ENCODE assay signal across 8 cellular contexts in genomic region chr1:45569962-45570581, GRCh38. TPM values are rescaled to one million over a fixed set of nuclear protein-coding genes. Genes with fewer than 3 reads are reported as not detected.
DNase-seq lines count a peak whose midpoint lies in the region; ATAC-seq and TF ChIP-seq lines count a peak whose summit lies in the region.

No MANE protein-coding gene starts in this region.

- ATAC-seq in HG03097 (IDR thresholded peaks at IDR 0.05; ENCODE audit: low FRiP score, unreplicated experiment) = peak; percentile 56
- no peak for ATAC-seq in GM18873 (IDR thresholded peaks at IDR 0.05; ENCODE audit: low FRiP score, unreplicated experiment)

- intact Hi-C loops in lower leg skin (cut with DNase I; ENCODE audit: low total_unique reads) = loop anchor here (5.0 to 10.0 kb wide), 4 partner anchors 55 to 1075 kb away; partner anchors contain the start of genes HECTD3 and UROD

- TF ChIP-seq POLR2A in lower leg skin (IDR thresholded peaks at IDR 0.05) = no peak

- 11 to 16% methylated on average over 8 of the region's 8 CpGs for WGBS in lower leg skin, 2 donors

- DNase-seq in EL = peak; percentile 73
- peak; percentile 48 for DNase-seq in NCI-H345 treated with DMSO at 0.1 percent for 48 hours (lab: John Stamatoyannopoulos, UW; ENCODE audit: unreplicated experiment)
- DNase-seq in activated CD4-positive, alpha-beta T cell treated with anti-CD3 and anti-CD28 coated beads for 48 hours = peak; percentile 80
- DNase-seq in coronary artery (ENCODE audit: low spot score) = peak; percentile 77
- DNase-seq in lower leg skin (ENCODE audit: low spot score in 2 of 2) = peak; percentile 69 to 93
- DNase-seq in stimulated activated CD4-positive, alpha-beta T cell treated with anti-CD3 and anti-CD28 coated beads, TNF-alpha, amount 100 ng/mL, for 48 hours (ENCODE audit: low read depth in 3 of 3) = peak; percentile 42 to 55 (median 47)

- no peak overlapping the region for H3K4me3 ChIP-seq in coronary artery
- no peak overlapping the region for H3K4me3 ChIP-seq in lower leg skin (ENCODE audit: low read depth, poor library complexity, severe bottlenecking)

- peak overlapping the region in 1 of 2 donors; percentile 60 for H3K27ac ChIP-seq in coronary artery

- TF ChIP-seq CTCF in coronary artery (IDR thresholded peaks at IDR 0.05) (peak; percentile 93), lower leg skin (IDR thresholded peaks at IDR 0.05) (peak in 1 of 3 donors; percentile 81)

RNA-seq across cellular contexts. Expression of gene NASP, which starts 13.8 kb away (rescaled TPM):
- 10 to 100 TPM; 35.4 to 64.4 (median 52.3) TPM for total RNA-seq in lower leg skin

RNA-seq across cellular contexts. Expression of gene AKR1A1, which starts 19.4 kb away (rescaled TPM):
- total RNA-seq in lower leg skin = 10 to 100 TPM; 42.1 to 79.2 (median 57.8) TPM

RNA-seq across cellular contexts. Expression of gene PRDX1, which starts 48.4 kb away (rescaled TPM):
- 100 to 1,000 TPM; 216 to 325 (median 281) TPM for total RNA-seq in lower leg skin

RNA-seq across cellular contexts. Expression of gene CCDC17, which starts 53.8 kb away (rescaled TPM):
- total RNA-seq in lower leg skin = 1 to 10 TPM; 1.4 to 2.1 (median 1.7) TPM
